2 cellular contexts compared by ENCODE assay signal in genomic region chr18:12691021-12691420, GRCh38.
TF ChIP-seq lines count a peak whose summit lies in the region.

No MANE protein-coding gene starts in this region.

TF ChIP-seq in A549, 52 proteins besides CTCF, POLR2A, EP300 and RAD21:
- TF ChIP-seq SMC3 (IDR thresholded peaks at IDR 0.05) = no peak
- no peak for TF ChIP-seq RARB (CRISPR knock-in tag; IDR thresholded peaks at IDR 0.05)
- no peak for TF ChIP-seq ZNF302 (CRISPR knock-in tag; IDR thresholded peaks at IDR 0.05)
- TF ChIP-seq MAFK (IDR thresholded peaks at IDR 0.05; ENCODE audit: partially characterized antibody) = peak; percentile 53
- TF ChIP-seq PHF8 (IDR thresholded peaks at IDR 0.05; ENCODE audit: borderline replicate concordance, low read depth) = no peak
- TF ChIP-seq ATOH8 (CRISPR knock-in tag; IDR thresholded peaks at IDR 0.05; ENCODE audit: low read depth) = no peak
- TF ChIP-seq HOXB5 (CRISPR knock-in tag; IDR thresholded peaks at IDR 0.05) = no peak
TF ChIP-seq in A549: peak in this region for 1.

TF ChIP-seq in K562, 482 proteins besides CTCF, POLR2A, EP300 and RAD21:
- TF ChIP-seq GTF2B (IDR thresholded peaks at IDR 0.05; ENCODE audit: extremely low read depth, insufficient read length) (no peak), MAFG (tag; conservative IDR thresholded peaks at IDR 0.05) (peak; percentile 24; the same call in 1 of the 2 replicates), ZNF316 (IDR thresholded peaks at IDR 0.05) (peak; percentile 80), C11orf30 (IDR thresholded peaks at IDR 0.05; ENCODE audit: low read depth) (peak; percentile 68)
